8 cellular contexts compared by ENCODE assay signal in the genomic region with DNA sequence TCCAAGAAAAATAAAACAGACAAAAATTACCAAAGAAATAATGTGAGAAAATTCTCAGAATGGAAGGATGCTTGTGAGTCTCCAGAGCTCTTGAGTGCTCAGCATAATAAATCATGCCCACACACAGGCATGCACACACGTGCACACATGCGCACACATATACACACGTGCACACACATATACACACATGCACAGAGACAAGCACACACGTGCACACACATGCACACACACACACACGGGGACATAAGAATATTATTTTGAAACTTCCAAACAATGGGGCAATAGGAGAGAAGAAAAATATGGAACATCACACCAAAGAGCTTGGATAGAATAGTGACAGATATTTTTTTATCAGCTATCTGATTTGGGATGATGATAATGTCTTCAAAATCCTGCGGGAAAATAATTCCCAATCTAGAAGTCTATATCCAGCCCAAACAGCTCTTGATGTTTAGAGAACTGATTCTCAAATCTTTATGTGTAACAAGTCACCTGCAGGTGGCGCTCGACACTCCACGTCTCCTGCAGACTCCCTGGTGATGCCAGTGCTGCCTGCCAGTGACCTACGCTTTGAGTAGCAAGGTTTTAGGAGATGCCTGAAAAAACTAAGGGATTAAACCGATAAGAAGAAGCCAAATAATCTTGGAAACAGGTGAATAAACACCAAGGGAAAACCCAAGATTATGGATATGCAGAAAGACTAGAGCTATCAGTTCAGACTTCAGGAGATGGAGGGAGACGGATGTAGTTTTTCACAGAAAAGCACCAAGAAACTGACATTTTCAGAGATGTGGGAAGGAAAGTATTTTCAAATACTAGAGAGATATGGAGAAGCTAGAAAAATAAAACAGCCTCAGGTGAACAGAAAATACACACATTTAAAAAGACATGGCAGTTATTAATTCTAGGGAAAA.
DNase-seq lines count a peak whose midpoint lies in the region; ATAC-seq, FAIRE-seq and TF ChIP-seq lines count a peak whose summit lies in the region.

No MANE protein-coding gene starts in this region.

- H3K36me3 ChIP-seq in fibroblast of lung (ENCODE audit: control insufficient read depth, insufficient read depth, low read length) (no peaks in the 10 kb centered on the region), thoracic aorta (no peaks in the 10 kb centered on the region)

- no peaks in the 10 kb centered on the region for H3K9me3 ChIP-seq in fibroblast of lung (ENCODE audit: control insufficient read depth, insufficient read depth, low read depth, low read length)
- H3K9me3 ChIP-seq in thoracic aorta: no peaks in the 10 kb centered on the region

- in situ Hi-C loops in ACHN (cut with HindIII; ENCODE audit: low pct_ligation_motif_present, low pct_unique_long_range_greater_than_20kb, low sequenced_read_pairs): no loop called here

- H3K79me2 ChIP-seq in fibroblast of lung (ENCODE audit: control insufficient read depth, insufficient read depth, low read length): no peaks in the 10 kb centered on the region

- H3K4me1 ChIP-seq in fibroblast of lung (ENCODE audit: control insufficient read depth, extremely low read depth, insufficient read depth, low read length) (no peaks in the 10 kb centered on the region), thoracic aorta (ENCODE audit: control insufficient read depth in 1 of 2, low read depth in 2 of 2) (no peaks in the 10 kb centered on the region)

- peak; percentile 75 for ATAC-seq in HG03432 (IDR thresholded peaks at IDR 0.05; ENCODE audit: unreplicated experiment)
- no peak for ATAC-seq in thoracic aorta (ENCODE audit: insufficient number of reproducible peaks, low FRiP score, low read depth)

- no peak overlapping the region for H3K4me2 ChIP-seq in fibroblast of lung (ENCODE audit: extremely low read depth, insufficient read depth, low read length)

- H3K4me3 ChIP-seq in fibroblast of lung (replicated peaks in 1 of 4; ENCODE audit: control extremely low read depth in 1 of 4, insufficient read depth in 1 of 4, low read depth in 3 of 4, low read length in 4 of 4) (no peak overlapping the region), thoracic aorta (no peak overlapping the region)

- DNase-seq in ACHN (peak; percentile 53), GM18507 (ENCODE audit: extremely low spot score, insufficient read length, low read depth) (peak; percentile 7), NCI-H774 (lab: John Stamatoyannopoulos, UW) (peak; percentile 79), activated T-cell treated with anti-CD3 and anti-CD28 coated beads for 1 hour (ENCODE audit: low read depth) (peak; percentile 49), fibroblast of lung (ENCODE audit: low read depth in 2 of 2) (peak; percentile 56), non-pigmented ciliary epithelial cell (ENCODE audit: low read depth) (peak; percentile 30), thoracic aorta (ENCODE audit: low spot score) (peak; percentile 10)

- H3K27ac ChIP-seq in fibroblast of lung (ENCODE audit: insufficient read depth, low read length) (no peak overlapping the region), thoracic aorta (no peak overlapping the region)

- H2AFZ ChIP-seq in fibroblast of lung (ENCODE audit: low read length): no peak overlapping the region

- H3K27me3 ChIP-seq in fibroblast of lung (ENCODE audit: control insufficient read depth, insufficient read depth, low read length) (no peaks in the 10 kb centered on the region), thoracic aorta (replicated peaks; ENCODE audit: insufficient read depth) (no peaks in the 10 kb centered on the region)

- peak; percentile 71 for FAIRE-seq in GM18507 (lab: Jason Lieb, UNC)

- no peak overlapping the region for H3K9ac ChIP-seq in fibroblast of lung (ENCODE audit: insufficient read depth, low read length)

- no peaks in the 10 kb centered on the region for H4K20me1 ChIP-seq in fibroblast of lung (ENCODE audit: control insufficient read depth, extremely low read depth, insufficient read depth, low read length)

- TF ChIP-seq CTCF in fibroblast of lung (conservative IDR thresholded peaks at IDR 0.05 in 1 of 2, IDR thresholded peaks at IDR 0.05 in 1 of 2; ENCODE audit: low read depth in 1 of 2, low read length in 2 of 2) (peak; percentile 61 to 64), thoracic aorta (IDR thresholded peaks at IDR 0.05) (peak; percentile 46)

Comparison
In these comparisons a context has a peak if more than half of its experiments do, and no peak if none do; other contexts are left out.
1. DNase-seq: peak in every context shown above with its lines; median percentile 79 in NCI-H774; 56 in fibroblast of lung; 53 in ACHN; 49 in activated T-cell treated with anti-CD3 and anti-CD28 coated beads for 1 hour; 30 in non-pigmented ciliary epithelial cell; 10 in thoracic aorta; 7 in GM18507.